13 cellular contexts compared by ENCODE assay signal in the genomic region with DNA sequence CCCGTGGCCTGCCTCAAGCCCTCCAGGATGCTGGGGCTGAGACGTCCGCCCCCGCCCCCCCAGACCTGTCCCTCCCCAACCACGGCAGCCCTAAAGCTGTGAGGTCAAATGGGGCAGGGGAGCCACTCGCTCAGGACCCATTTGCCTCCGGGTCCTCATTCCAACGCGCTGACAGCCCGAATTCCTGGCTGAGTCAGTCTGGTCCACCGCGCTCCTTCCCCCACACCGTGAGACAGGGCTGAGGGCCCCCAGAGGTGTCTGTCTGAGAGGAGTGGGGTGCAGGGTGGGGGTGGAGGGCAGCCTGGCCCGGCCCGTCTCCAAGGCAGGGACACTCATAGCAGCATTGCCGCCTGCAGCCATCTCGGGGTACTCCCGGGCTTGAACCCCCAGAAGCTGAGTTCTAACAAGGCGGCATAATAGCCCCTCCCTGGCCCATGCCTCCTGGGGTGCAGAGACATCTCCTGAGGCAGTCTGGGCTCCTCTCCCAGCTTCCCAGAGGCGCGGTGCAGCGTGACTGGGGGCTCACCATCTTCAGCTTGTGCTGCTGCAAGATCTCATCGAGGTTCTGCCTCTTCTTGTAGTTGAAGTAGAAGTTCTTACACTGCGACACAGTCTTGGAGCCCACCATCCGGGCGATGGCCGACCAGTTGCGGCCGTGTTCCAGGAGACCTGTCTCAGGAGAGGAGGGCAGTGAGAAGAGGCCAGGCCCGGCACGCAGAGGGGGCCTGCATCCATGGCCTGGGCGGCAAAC.
DNase-seq lines count a peak whose midpoint lies in the region; ATAC-seq and TF ChIP-seq lines count a peak whose summit lies in the region.
"Had no signal": no experiment of that assay in that cellular context is flagged by ENCODE, and none has a peak within 500 bp of the region (broad histone marks: within the 10 kb centered on the region; RNA-seq: fewer than 3 reads in every experiment).

No MANE protein-coding gene starts in this region.

- DNase-seq in HK-2 (ENCODE audit: unreplicated experiment) (peak; percentile 86), adipocyte (ENCODE audit: low read depth) (peak; percentile 86), cerebellar cortex (ENCODE audit: low spot score) (no peak), NCI-H2081 (lab: John Stamatoyannopoulos, UW) (no peak)
- DNase-seq in effector CD8-positive, alpha-beta T cell (lab: John Stamatoyannopoulos, UW), result no peak
- DNase-seq: activated CD4-positive, alpha-beta T cell treated with anti-CD3 and anti-CD28 coated beads, Interleukin-2, amount 10 ng/mL, durations not matched to agents 7 days and 5 days; foreskin melanocyte; MG63; stimulated activated CD4-positive, alpha-beta T cell treated with anti-CD3 and anti-CD28 coated beads, Interleukin-1b, Interleukin-23, amount 100 ng/mL, for 48 hours had no signal

- H3K9ac ChIP-seq in adipocyte (ENCODE audit: low read length), result peak overlapping the region; percentile 72

- H3K4me1 ChIP-seq in adipocyte (ENCODE audit: control insufficient read depth, insufficient read depth, low read length), result peaks cover 45% of the 10 kb centered on the region
- H3K4me1 ChIP-seq in gastroesophageal sphincter, result peaks cover 15 to 99% (median 66%) of the 10 kb centered on the region in 3 donors

- no peak for TF ChIP-seq EP300 in gastroesophageal sphincter (IDR thresholded peaks at IDR 0.05)

- ATAC-seq in gastroesophageal sphincter (no peak), GM18861 (IDR thresholded peaks at IDR 0.05; ENCODE audit: unreplicated experiment) (no peak)
- ATAC-seq: activated naive CD4-positive, alpha-beta T cell treated with anti-CD3 and anti-CD28 coated beads, Interleukin-2, amount 50 U/mL, for 72 hours had no signal

- H3K27ac ChIP-seq in gastroesophageal sphincter (peak overlapping the region in 3 of 4 donors; percentile 91 to 98 (median 98)), temporal lobe (ENCODE audit: low read depth, low read length) (peak overlapping the region; percentile 27)

- no peaks in the 10 kb centered on the region for H3K9me3 ChIP-seq in adipocyte (ENCODE audit: control insufficient read depth, low read length)
- H3K9me3 ChIP-seq in gastroesophageal sphincter, result no peaks in the 10 kb centered on the region
- H3K9me3 ChIP-seq: MG63 had no signal

- TF ChIP-seq POLR2A in gastroesophageal sphincter (IDR thresholded peaks at IDR 0.05), result no peak

- peaks cover 32% of the 10 kb centered on the region for H3K36me3 ChIP-seq in adipocyte (ENCODE audit: control insufficient read depth, insufficient read depth, low read length, severe bottlenecking)
- peaks cover 0 to 34% of the 10 kb centered on the region in 2 donors for H3K36me3 ChIP-seq in gastroesophageal sphincter

- WGBS in gastroesophageal sphincter (ENCODE audit: low coverage in 1 of 2), 2 donors, result 57% methylated on average over 2 of the region's 32 CpGs; no CpG with 5 or more reads in 1 of the 2 donors

- H3K4me3 ChIP-seq in adipocyte (ENCODE audit: low read length) (peak overlapping the region; percentile 79), gastroesophageal sphincter (peak overlapping the region in 1 of 2 donors; percentile 63)
- H3K4me3 ChIP-seq: MG63 had no signal

- no peak for TF ChIP-seq CTCF in gastroesophageal sphincter (IDR thresholded peaks at IDR 0.05)

- H3K27me3 ChIP-seq in adipocyte (replicated peaks; ENCODE audit: control insufficient read depth, insufficient read depth, low read length), result no peaks in the 10 kb centered on the region
- no peaks in the 10 kb centered on the region for H3K27me3 ChIP-seq in gastroesophageal sphincter
- H3K27me3 ChIP-seq: MG63 had no signal

Comparison
In these comparisons a context has a peak if more than half of its experiments do, and no peak if none do; other contexts are left out.
1. DNase-seq: peak in HK-2 (single experiment) and adipocyte (single experiment); none in cerebellar cortex (single experiment), NCI-H2081 (0 of 2) and effector CD8-positive, alpha-beta T cell (single experiment).